In the genomic region with DNA sequence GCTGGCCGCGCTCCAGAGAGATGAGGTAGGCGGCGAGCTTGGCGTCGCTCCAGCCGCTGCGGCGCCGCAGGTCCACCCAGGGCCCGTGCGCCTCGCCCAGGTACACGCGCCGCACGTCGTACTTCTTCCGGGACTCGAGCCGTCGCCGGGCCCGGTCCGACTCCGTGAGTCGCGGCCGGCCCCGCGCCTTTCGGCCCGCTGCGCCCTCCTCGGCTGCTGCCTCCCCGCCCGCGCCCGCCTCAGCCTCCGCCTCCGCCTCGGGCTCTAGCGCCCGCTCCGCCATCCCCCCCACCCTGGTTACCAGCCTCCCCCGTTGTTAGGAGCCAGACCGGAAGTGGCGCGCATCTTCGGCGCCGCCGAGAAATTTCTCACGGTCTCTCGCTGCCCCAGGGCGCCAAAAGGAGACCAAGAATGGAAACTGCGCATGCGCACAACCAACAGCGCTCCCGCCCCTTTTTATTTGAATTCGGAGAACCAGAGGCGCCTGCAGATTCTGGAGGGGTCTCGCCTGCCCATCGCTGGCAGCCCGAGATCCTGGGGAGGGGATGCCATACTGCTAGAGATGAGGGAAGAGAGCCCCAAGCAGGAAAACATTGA, we compare ENCODE assay signal across 1 cellular context.
TF ChIP-seq lines count a peak whose summit lies in the region.

A gene with protein sequence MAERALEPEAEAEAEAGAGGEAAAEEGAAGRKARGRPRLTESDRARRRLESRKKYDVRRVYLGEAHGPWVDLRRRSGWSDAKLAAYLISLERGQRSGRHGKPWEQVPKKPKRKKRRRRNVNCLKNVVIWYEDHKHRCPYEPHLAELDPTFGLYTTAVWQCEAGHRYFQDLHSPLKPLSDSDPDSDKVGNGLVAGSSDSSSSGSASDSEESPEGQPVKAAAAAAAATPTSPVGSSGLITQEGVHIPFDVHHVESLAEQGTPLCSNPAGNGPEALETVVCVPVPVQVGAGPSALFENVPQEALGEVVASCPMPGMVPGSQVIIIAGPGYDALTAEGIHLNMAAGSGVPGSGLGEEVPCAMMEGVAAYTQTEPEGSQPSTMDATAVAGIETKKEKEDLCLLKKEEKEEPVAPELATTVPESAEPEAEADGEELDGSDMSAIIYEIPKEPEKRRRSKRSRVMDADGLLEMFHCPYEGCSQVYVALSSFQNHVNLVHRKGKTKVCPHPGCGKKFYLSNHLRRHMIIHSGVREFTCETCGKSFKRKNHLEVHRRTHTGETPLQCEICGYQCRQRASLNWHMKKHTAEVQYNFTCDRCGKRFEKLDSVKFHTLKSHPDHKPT (minus strand): TSS at position 336 of the 597 bp plus-strand sequence. CDS start 53 bp downstream, at position 283.

TF ChIP-seq in SK-N-SH, 30 proteins besides CTCF, POLR2A, EP300 and RAD21 (continued from another document):
- TF ChIP-seq, protein P1, sequence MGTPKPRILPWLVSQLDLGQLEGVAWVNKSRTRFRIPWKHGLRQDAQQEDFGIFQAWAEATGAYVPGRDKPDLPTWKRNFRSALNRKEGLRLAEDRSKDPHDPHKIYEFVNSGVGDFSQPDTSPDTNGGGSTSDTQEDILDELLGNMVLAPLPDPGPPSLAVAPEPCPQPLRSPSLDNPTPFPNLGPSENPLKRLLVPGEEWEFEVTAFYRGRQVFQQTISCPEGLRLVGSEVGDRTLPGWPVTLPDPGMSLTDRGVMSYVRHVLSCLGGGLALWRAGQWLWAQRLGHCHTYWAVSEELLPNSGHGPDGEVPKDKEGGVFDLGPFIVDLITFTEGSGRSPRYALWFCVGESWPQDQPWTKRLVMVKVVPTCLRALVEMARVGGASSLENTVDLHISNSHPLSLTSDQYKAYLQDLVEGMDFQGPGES (IDR thresholded peaks at IDR 0.05; ENCODE audit: low read depth, low read length) = no peak
- TF ChIP-seq FOXM1 (IDR thresholded peaks at IDR 0.05; ENCODE audit: low read depth) (no peak), NRF1 (IDR thresholded peaks at IDR 0.05; ENCODE audit: low read depth, low read length) (peak; percentile 47; the same call in 1 of the 2 replicates), CHD2 (IDR thresholded peaks at IDR 0.05; ENCODE audit: low read length, partially characterized antibody) (peak; percentile 34), RXRA (IDR thresholded peaks at IDR 0.05; ENCODE audit: borderline replicate concordance, low read depth) (no peak), GABPA (IDR thresholded peaks at IDR 0.05; ENCODE audit: low read depth) (peak; percentile 81)
